1 cellular context compared by ENCODE assay signal in the genomic region with DNA sequence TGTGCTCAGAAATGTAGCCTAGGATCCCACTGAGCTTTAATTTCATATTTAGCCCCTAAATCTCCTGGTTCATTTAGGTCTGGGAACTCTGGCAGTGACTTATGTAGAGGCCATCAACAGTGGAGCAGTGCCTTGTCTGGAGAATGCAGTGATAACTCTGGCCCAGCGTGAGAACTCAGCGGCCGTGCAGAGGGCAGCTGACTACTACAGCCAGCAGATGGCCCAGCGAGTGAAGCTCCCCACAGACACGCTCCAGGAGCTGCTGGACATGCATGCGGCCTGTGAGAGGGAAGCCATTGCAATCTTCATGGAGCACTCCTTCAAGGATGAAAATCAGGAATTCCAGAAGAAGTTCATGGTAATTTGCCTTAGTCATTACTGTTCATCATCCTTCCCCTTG.
TF ChIP-seq lines count a peak whose summit lies in the region.

No MANE protein-coding gene starts in this region.

TF ChIP-seq in WTC11, 78 proteins besides CTCF, POLR2A, EP300 and RAD21 (continued from another document):
- TF ChIP-seq, protein P1, sequence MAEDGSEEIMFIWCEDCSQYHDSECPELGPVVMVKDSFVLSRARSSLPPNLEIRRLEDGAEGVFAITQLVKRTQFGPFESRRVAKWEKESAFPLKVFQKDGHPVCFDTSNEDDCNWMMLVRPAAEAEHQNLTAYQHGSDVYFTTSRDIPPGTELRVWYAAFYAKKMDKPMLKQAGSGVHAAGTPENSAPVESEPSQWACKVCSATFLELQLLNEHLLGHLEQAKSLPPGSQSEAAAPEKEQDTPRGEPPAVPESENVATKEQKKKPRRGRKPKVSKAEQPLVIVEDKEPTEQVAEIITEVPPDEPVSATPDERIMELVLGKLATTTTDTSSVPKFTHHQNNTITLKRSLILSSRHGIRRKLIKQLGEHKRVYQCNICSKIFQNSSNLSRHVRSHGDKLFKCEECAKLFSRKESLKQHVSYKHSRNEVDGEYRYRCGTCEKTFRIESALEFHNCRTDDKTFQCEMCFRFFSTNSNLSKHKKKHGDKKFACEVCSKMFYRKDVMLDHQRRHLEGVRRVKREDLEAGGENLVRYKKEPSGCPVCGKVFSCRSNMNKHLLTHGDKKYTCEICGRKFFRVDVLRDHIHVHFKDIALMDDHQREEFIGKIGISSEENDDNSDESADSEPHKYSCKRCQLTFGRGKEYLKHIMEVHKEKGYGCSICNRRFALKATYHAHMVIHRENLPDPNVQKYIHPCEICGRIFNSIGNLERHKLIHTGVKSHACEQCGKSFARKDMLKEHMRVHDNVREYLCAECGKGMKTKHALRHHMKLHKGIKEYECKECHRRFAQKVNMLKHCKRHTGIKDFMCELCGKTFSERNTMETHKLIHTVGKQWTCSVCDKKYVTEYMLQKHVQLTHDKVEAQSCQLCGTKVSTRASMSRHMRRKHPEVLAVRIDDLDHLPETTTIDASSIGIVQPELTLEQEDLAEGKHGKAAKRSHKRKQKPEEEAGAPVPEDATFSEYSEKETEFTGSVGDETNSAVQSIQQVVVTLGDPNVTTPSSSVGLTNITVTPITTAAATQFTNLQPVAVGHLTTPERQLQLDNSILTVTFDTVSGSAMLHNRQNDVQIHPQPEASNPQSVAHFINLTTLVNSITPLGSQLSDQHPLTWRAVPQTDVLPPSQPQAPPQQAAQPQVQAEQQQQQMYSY (CRISPR knock-in tag; IDR thresholded peaks at IDR 0.05) = no peak
- no peak for TF ChIP-seq CREM (CRISPR knock-in tag; IDR thresholded peaks at IDR 0.05)
- TF ChIP-seq SP1 (CRISPR knock-in tag; conservative IDR thresholded peaks at IDR 0.05) = no peak
- TF ChIP-seq, protein P2, sequence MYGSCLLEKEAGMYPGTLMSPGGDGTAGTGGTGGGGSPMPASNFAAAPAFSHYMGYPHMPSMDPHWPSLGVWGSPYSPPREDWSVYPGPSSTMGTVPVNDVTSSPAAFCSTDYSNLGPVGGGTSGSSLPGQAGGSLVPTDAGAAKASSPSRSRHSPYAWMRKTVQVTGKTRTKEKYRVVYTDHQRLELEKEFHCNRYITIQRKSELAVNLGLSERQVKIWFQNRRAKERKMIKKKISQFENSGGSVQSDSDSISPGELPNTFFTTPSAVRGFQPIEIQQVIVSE (CRISPR knock-in tag; IDR thresholded peaks at IDR 0.05; ENCODE audit: borderline replicate concordance) = no peak
- TF ChIP-seq ZNF232 (CRISPR knock-in tag; IDR thresholded peaks at IDR 0.05) = no peak
- TF ChIP-seq, protein P3, sequence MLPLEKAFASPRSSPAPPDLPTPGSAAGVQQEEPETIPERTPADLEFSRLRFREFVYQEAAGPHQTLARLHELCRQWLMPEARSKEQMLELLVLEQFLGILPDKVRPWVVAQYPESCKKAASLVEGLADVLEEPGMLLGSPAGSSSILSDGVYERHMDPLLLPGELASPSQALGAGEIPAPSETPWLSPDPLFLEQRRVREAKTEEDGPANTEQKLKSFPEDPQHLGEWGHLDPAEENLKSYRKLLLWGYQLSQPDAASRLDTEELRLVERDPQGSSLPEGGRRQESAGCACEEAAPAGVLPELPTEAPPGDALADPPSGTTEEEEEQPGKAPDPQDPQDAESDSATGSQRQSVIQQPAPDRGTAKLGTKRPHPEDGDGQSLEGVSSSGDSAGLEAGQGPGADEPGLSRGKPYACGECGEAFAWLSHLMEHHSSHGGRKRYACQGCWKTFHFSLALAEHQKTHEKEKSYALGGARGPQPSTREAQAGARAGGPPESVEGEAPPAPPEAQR (CRISPR knock-in tag; IDR thresholded peaks at IDR 0.05) = no peak
- no peak for TF ChIP-seq HMGA2 (CRISPR knock-in tag; IDR thresholded peaks at IDR 0.05)
- no peak for TF ChIP-seq FOXP1 (CRISPR knock-in tag; IDR thresholded peaks at IDR 0.05; ENCODE audit: borderline replicate concordance)
- TF ChIP-seq SMAD3 (CRISPR knock-in tag; IDR thresholded peaks at IDR 0.05; ENCODE audit: borderline replicate concordance) = no peak
- no peak for TF ChIP-seq ZNF671 (CRISPR knock-in tag; IDR thresholded peaks at IDR 0.05)
- no peak for TF ChIP-seq ZNF263 (CRISPR knock-in tag; IDR thresholded peaks at IDR 0.05; ENCODE audit: low read depth)
- no peak for TF ChIP-seq NFYB (CRISPR knock-in tag; conservative IDR thresholded peaks at IDR 0.05; ENCODE audit: low read depth)
- TF ChIP-seq ZNF423 (CRISPR knock-in tag; IDR thresholded peaks at IDR 0.05) = no peak
